Comparison of ENCODE assay signal across 8 cellular contexts in the genomic region with DNA sequence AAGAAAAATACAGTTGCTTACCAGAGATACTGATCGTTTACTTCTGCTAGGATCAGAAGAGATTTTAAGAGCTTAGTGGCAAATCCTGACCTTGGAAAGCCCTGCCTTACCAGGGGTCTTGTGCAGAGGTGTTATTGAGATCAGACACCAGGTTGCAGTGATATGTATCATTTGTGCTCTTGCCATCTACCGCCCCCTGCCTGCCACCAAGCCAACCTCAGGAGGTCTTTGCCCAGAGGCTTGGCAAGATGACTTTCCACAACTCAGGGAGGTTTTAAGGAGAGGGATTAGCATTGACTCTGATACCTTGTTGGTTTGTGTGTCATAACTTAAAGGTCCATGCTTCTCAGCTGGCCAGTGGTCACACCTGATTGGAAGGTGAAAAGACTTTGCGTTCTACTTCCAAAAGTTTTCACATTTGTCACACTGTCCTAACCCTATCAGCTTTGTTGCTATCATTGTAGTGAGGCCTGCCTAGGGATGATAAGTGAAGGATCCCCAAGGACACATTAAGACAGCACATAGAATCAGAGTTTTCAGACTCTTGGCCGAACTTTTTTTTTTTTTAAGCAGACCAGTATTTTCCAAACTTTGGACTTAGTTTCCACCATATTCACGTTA. TPM values are rescaled to one million over a fixed set of nuclear protein-coding genes. Genes with fewer than 3 reads are reported as not detected.
DNase-seq lines count a peak whose midpoint lies in the region; ATAC-seq and TF ChIP-seq lines count a peak whose summit lies in the region.

No MANE protein-coding gene starts in this region.

- H3K79me2 ChIP-seq in PC-9 (ENCODE audit: low read depth), result no peaks in the 10 kb centered on the region

- no TSS peak for BruUV-seq in PC-9 (replicated peaks; lab: Mats Ljungman, UMichigan)

- no peak overlapping the region for H2AFZ ChIP-seq in PC-9

- no peaks in the 10 kb centered on the region for H3K27me3 ChIP-seq in PC-9 (ENCODE audit: insufficient read depth, low read depth)

- no peaks in the 10 kb centered on the region for H3K9me3 Mint-ChIP-seq in glutamatergic neuron (ENCODE audit: unreplicated experiment)

- ATAC-seq in HG03064 (IDR thresholded peaks at IDR 0.05; ENCODE audit: low read depth, unreplicated experiment), result peak; percentile 84

- H3K4me1 Mint-ChIP-seq in glutamatergic neuron (ENCODE audit: low read depth, unreplicated experiment), result peaks cover 6% of the 10 kb centered on the region

- H3F3A ChIP-seq in PC-9 (ENCODE audit: insufficient read depth, low read depth), result no peaks in the 10 kb centered on the region

- CTCF ChIA-PET in PC-9 (lab: Charles Lee), result interaction anchor here (0.7 to 1.3 kb wide), 4 partner anchors 23 to 87 kb away, joined by 3 to 6 read pairs (median 5); no protein-coding TSS in a partner anchor

- H3K36me3 ChIP-seq in PC-9 (ENCODE audit: low read depth), result no peaks in the 10 kb centered on the region

- H3K4me3 ChIP-seq in PC-9 (no peak overlapping the region), lower leg skin (ENCODE audit: low read depth, poor library complexity, severe bottlenecking) (no peak overlapping the region)

- intact Hi-C loops in PC-9 (cut with micrococcal nuclease; ENCODE audit: unreplicated experiment) (loop anchor here (5.0 kb wide), 2 partner anchors 90 to 320 kb away; no protein-coding TSS in a partner anchor), lower leg skin (cut with DNase I; ENCODE audit: low total_unique reads) (no loop called here)

- H3K4me2 ChIP-seq in PC-9, result no peak overlapping the region

- no peaks in the 10 kb centered on the region for H4K20me1 ChIP-seq in PC-9 (ENCODE audit: insufficient read depth)

- no peaks in the 10 kb centered on the region for H3K9me2 ChIP-seq in PC-9 (ENCODE audit: insufficient read depth)

- peak; percentile 80 for TF ChIP-seq CTCF in PC-9 (conservative IDR thresholded peaks at IDR 0.05)
- peak; percentile 68 for TF ChIP-seq CTCF in glutamatergic neuron (IDR thresholded peaks at IDR 0.05; ENCODE audit: partially characterized antibody, unreplicated experiment)
- TF ChIP-seq CTCF in lower leg skin (IDR thresholded peaks at IDR 0.05), result no peak

- H3K4me3 Mint-ChIP-seq in glutamatergic neuron (ENCODE audit: unreplicated experiment), result no peak overlapping the region

- POLR2A ChIA-PET in PC-9 (lab: Charles Lee; ENCODE audit: unreplicated experiment), result interaction anchor here (0.6 kb wide), 1 partner anchor 124 kb away, joined by 7 read pairs; no protein-coding TSS in a partner anchor

- H3K27ac Mint-ChIP-seq in glutamatergic neuron (ENCODE audit: unreplicated experiment), result no peak overlapping the region

- H3K27me3 Mint-ChIP-seq in glutamatergic neuron (ENCODE audit: unreplicated experiment), result no peaks in the 10 kb centered on the region

- no peak overlapping the region for H3K27ac ChIP-seq in PC-9

- H3K36me3 Mint-ChIP-seq in glutamatergic neuron (ENCODE audit: unreplicated experiment), result peaks cover 3% of the 10 kb centered on the region

- WGBS in lower leg skin, 2 donors, result 65 to 66% methylated on average over 5 of the region's 5 CpGs

- DNase-seq in NCI-H510A treated with DMSO at 0.1 percent for 48 hours (lab: John Stamatoyannopoulos, UW) (peak; percentile 31), NCI-H510A (lab: John Stamatoyannopoulos, UW) (no peak), PC-9 (peak in 1 of 2 experiments; percentile 46), glutamatergic neuron (peak; percentile 75), lower leg skin (ENCODE audit: low spot score in 2 of 2) (no peak)
- DNase-seq in activated T-helper 9 cell treated with anti-CD3 and anti-CD28 coated beads, Interleukin-2, amount 50 U/mL, for 16 hours (ENCODE audit: low read depth), result peak; percentile 49
- DNase-seq in stimulated activated CD4-positive, alpha-beta T cell treated with anti-CD3 and anti-CD28 coated beads, Interleukin-12 subunit alpha, Interleukin-12 subunit beta, amount 100 ng/mL, for 24 hours (ENCODE audit: low read depth in 2 of 2), result peak; percentile 28 to 41

- TF ChIP-seq POLR2A in lower leg skin (IDR thresholded peaks at IDR 0.05), result no peak

- no peaks in the 10 kb centered on the region for H3K9me3 ChIP-seq in PC-9 (ENCODE audit: insufficient read depth, low read depth)

- no peaks in the 10 kb centered on the region for H3K4me1 ChIP-seq in PC-9 (replicated peaks; ENCODE audit: insufficient read depth)

RNA-seq across cellular contexts. Expression of a gene that starts 46.2 kb away (rescaled TPM):
- total RNA-seq in PC-9 (2021) (33.5 and 37.7 TPM in 2 replicates), glutamatergic neuron (ENCODE audit: unreplicated experiment) (58.8 TPM), lower leg skin (10 to 100 TPM; 16.3 to 37.8 (median 32.5) TPM)

Comparison
In these comparisons a context has a peak if more than half of its experiments do, and no peak if none do; other contexts are left out.
1. DNase-seq: peak in NCI-H510A treated with DMSO at 0.1 percent for 48 hours (single experiment), activated T-helper 9 cell treated with anti-CD3 and anti-CD28 coated beads, Interleukin-2, amount 50 U/mL, for 16 hours (single experiment), glutamatergic neuron (single experiment) and stimulated activated CD4-positive, alpha-beta T cell treated with anti-CD3 and anti-CD28 coated beads, Interleukin-12 subunit alpha, Interleukin-12 subunit beta, amount 100 ng/mL, for 24 hours (2 of 2); none in NCI-H510A (single experiment) and lower leg skin (0 of 2).
2. CTCF ChIP-seq: peak in PC-9 (single experiment) and glutamatergic neuron (single experiment); none in lower leg skin (0 of 3).